ENCODE assay signal across 7 cellular contexts in genomic region chr10:98467506-98468318, GRCh38. TPM values are rescaled to one million over a fixed set of nuclear protein-coding genes. Genes with fewer than 3 reads are reported as not detected.
A peak's percentile ranks its signal among the peaks of the same experiment; 100 is the strongest.
DNase-seq lines count a peak whose midpoint lies in the region; ATAC-seq, FAIRE-seq and TF ChIP-seq lines count a peak whose summit lies in the region.

No MANE protein-coding gene starts in this region.

- H3K4me2 ChIP-seq in hepatocyte, result peak overlapping the region; percentile 97

- no peaks in the 10 kb centered on the region for H3K9me3 ChIP-seq in hepatocyte (ENCODE audit: low read depth)

- no peaks in the 10 kb centered on the region for H3K36me3 ChIP-seq in hepatocyte (replicated peaks; ENCODE audit: insufficient read depth, low read depth)
- no peaks in the 10 kb centered on the region for H3K36me3 ChIP-seq in rectal smooth muscle tissue (ENCODE audit: control insufficient read depth, insufficient read depth, low read length)

- no peak overlapping the region for H3K27ac ChIP-seq in hepatocyte
- H3K27ac ChIP-seq in rectal smooth muscle tissue (ENCODE audit: low read depth, low read length), result no peak overlapping the region

- peak; percentile 94 for ATAC-seq in HG02642 (IDR thresholded peaks at IDR 0.05; ENCODE audit: poor library complexity, unreplicated experiment)

- no peaks in the 10 kb centered on the region for H3K27me3 ChIP-seq in hepatocyte
- no peaks in the 10 kb centered on the region for H3K27me3 ChIP-seq in rectal smooth muscle tissue (ENCODE audit: control insufficient read depth, insufficient read depth, low read length)

- TF ChIP-seq CTCF in astrocyte of the cerebellum (IDR thresholded peaks at IDR 0.05; ENCODE audit: low read depth, low read length, missing control alignments) (peak; percentile 80), hepatocyte (IDR thresholded peaks at IDR 0.05; ENCODE audit: poor library complexity) (peak; percentile 92)

- H3K9ac ChIP-seq in rectal smooth muscle tissue (ENCODE audit: low read length), result peak overlapping the region; percentile 53

- TF ChIP-seq POLR2A in GM12892 (IDR thresholded peaks at IDR 0.05; ENCODE audit: low read depth, low read length), result no peak

- no peaks in the 10 kb centered on the region for H4K20me1 ChIP-seq in hepatocyte (ENCODE audit: insufficient read depth, poor library complexity, severe bottlenecking)

- peaks cover 2% of the 10 kb centered on the region for H3K4me1 Mint-ChIP-seq in T-helper 1 cell treated with Interleukin-12 subunit alpha and Interleukin-12 subunit beta and Interleukin-4 antibody, amounts not matched to agents 30 μg/mL and 1 μg/mL, for 36 hours (ENCODE audit: low read depth)

- no peaks in the 10 kb centered on the region for H3K9me3 Mint-ChIP-seq in T-helper 1 cell treated with Interleukin-12 subunit alpha and Interleukin-12 subunit beta and Interleukin-4 antibody, amounts not matched to agents 30 μg/mL and 1 μg/mL, for 36 hours

- no peaks in the 10 kb centered on the region for H3K36me3 Mint-ChIP-seq in T-helper 1 cell treated with Interleukin-12 subunit alpha and Interleukin-12 subunit beta and Interleukin-4 antibody, amounts not matched to agents 30 μg/mL and 1 μg/mL, for 36 hours (ENCODE audit: low read depth)

- 9% methylated on average over 44 of the region's 44 CpGs for WGBS in hepatocyte (ENCODE audit: low lambda C conversion rate, missing lambda C conversion rate)

- peak; percentile 67 for DNase-seq in GM12892 (ENCODE audit: insufficient read length)
- DNase-seq in NCI-H1105 (lab: John Stamatoyannopoulos, UW), result peak; percentile 72
- peak; percentile 70 for DNase-seq in astrocyte of the cerebellum (ENCODE audit: low read depth)
- DNase-seq in hepatocyte (ENCODE audit: low spot score), result peak; percentile 92

- H3K9me2 ChIP-seq in hepatocyte (replicated peaks; ENCODE audit: insufficient read depth), result no peaks in the 10 kb centered on the region

- H3K4me1 ChIP-seq in hepatocyte (ENCODE audit: insufficient read depth) (peaks cover 31% of the 10 kb centered on the region), rectal smooth muscle tissue (ENCODE audit: control insufficient read depth, insufficient read depth, low read length) (no peaks in the 10 kb centered on the region)

- peaks cover 36% of the 10 kb centered on the region for H3K27me3 Mint-ChIP-seq in T-helper 1 cell treated with Interleukin-12 subunit alpha and Interleukin-12 subunit beta and Interleukin-4 antibody, amounts not matched to agents 30 μg/mL and 1 μg/mL, for 36 hours (ENCODE audit: low read depth)

- peak; percentile 95 for FAIRE-seq in GM12892 (lab: Jason Lieb, UNC)

- H3K4me3 ChIP-seq in astrocyte of the cerebellum (ENCODE audit: low read depth, low read length) (peak overlapping the region; percentile 48), hepatocyte (peak overlapping the region; percentile 59), rectal smooth muscle tissue (ENCODE audit: low read length) (peak overlapping the region; percentile 83)

- in situ Hi-C loops in astrocyte of the cerebellum (cut with HindIII; ENCODE audit: low sequenced_read_pairs), result loop anchor here (25.0 kb wide), 3 partner anchors 230 to 1245 kb away; partner anchors contain the start of gene HPSE2

- H3K79me2 ChIP-seq in hepatocyte, result no peaks in the 10 kb centered on the region

- peak overlapping the region; percentile 88 for H3K4me3 Mint-ChIP-seq in T-helper 1 cell treated with Interleukin-12 subunit alpha and Interleukin-12 subunit beta and Interleukin-4 antibody, amounts not matched to agents 30 μg/mL and 1 μg/mL, for 36 hours

- no peak overlapping the region for H3K27ac Mint-ChIP-seq in T-helper 1 cell treated with Interleukin-12 subunit alpha and Interleukin-12 subunit beta and Interleukin-4 antibody, amounts not matched to agents 30 μg/mL and 1 μg/mL, for 36 hours

- H2AFZ ChIP-seq in hepatocyte, result peak overlapping the region; percentile 85

RNA-seq across cellular contexts. Expression of gene HPS1, which starts 21.0 kb away (rescaled TPM):
- polyA plus RNA-seq in GM12892 (2012; ENCODE audit: missing spikeins), result 48.5 TPM
- total RNA-seq in hepatocyte, result 40.8 and 41.2 TPM in 2 replicates
- polyA plus RNA-seq in hepatocyte, result 98.5 and 104 TPM in 2 replicates

RNA-seq across cellular contexts. Expression of gene PYROXD2, which starts 52.7 kb away (rescaled TPM):
- 3.4 TPM for polyA plus RNA-seq in GM12892 (2012; ENCODE audit: missing spikeins)
- total RNA-seq in hepatocyte, result 3.5 and 9.7 TPM in 2 replicates
- 11.6 and 13.0 TPM in 2 replicates for polyA plus RNA-seq in hepatocyte
